8 cellular contexts compared by ENCODE assay signal in the genomic region with DNA sequence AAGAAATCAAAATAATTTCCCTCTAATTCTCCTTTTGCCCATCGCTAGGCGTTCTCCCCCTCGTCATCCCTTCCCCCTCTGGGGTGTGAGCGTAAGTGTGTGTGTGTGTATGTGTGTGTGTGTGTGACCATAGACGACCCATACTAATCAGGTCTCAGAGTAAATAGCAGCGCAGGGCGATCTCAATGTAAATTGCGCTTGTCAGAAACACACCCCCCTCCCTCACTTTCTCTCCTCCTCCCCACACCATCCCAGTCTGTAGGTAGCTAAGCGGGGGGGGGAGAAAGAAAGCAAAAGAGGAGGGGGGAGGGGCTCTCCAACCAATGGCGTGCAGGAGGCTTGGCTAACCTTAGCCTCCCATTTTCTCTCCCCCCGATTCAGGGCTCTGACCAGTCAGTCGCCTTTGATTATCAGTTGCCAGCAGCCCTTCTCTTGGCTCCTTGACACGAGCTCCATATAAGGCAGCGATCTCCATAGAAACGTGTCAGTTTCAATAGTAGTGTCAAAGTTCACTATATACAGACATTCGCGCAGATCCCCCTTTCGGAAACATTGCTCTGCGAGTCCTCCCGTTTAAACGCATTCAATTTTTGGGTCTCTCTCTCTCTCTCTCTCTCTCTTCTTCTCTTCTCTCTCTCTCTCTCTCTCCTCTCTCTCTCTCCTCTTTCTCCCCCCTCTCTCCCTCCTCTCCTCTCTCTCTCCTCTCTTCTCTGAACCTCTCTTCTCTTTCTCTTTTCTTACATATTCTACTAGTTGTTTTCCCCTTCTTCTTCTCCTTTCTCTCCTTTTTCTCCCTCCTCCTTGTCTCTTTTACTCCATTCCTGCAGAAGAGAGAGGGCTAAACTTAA. TPM values are rescaled to one million over a fixed set of nuclear protein-coding genes. Genes with fewer than 3 reads are reported as not detected.
DNase-seq lines count a peak whose midpoint lies in the region; ATAC-seq, FAIRE-seq and TF ChIP-seq lines count a peak whose summit lies in the region.

A gene (plus strand): TSS at position 546 of the 848 bp plus-strand sequence. CDS start 1,802 bp downstream, outside the sequence.

- in situ Hi-C loops in KBM-7 (cut with MboI; ENCODE audit: low pct_unique_long_range_greater_than_20kb, low sequenced_read_pairs) (loop anchor here (25.0 kb wide), 2 partner anchors 204 to 329 kb away; no protein-coding TSS in a partner anchor), Panc1 (cut with HindIII; ENCODE audit: low pct_unique_long_range_greater_than_20kb, low sequenced_read_pairs) (no loop called here)

- POLR2A ChIA-PET in Panc1 (lab: Charles Lee) = interaction anchor here (0.6 to 1.6 kb wide), 12 partner anchors 9 to 674 kb away, joined by 3 to 16 read pairs (median 6); no protein-coding TSS in a partner anchor

- H3K4me3 ChIP-seq in Panc1 (ENCODE audit: low read depth in 2 of 2, low read length in 2 of 2) = peak within 1 kb of the TSS; percentile 68 to 71
- peak within 1 kb of the TSS; percentile 68 for H3K4me3 ChIP-seq in coronary artery
- peak within 1 kb of the TSS; percentile 59 for H3K4me3 ChIP-seq in lower lobe of right lung
- H3K4me3 ChIP-seq in tibial nerve = peak within 1 kb of the TSS; percentile 58 to 94 (median 72)

- no peak for TF ChIP-seq CTCF in Panc1 (IDR thresholded peaks at IDR 0.05)
- peak; percentile 98 for TF ChIP-seq CTCF in coronary artery (IDR thresholded peaks at IDR 0.05)
- no peak for TF ChIP-seq CTCF in lower lobe of right lung (IDR thresholded peaks at IDR 0.05)
- peak; percentile 8 to 100 (median 100) for TF ChIP-seq CTCF in tibial nerve (IDR thresholded peaks at IDR 0.05)

- CTCF ChIA-PET in Panc1 (lab: Charles Lee) = interaction anchor here (0.6 to 0.7 kb wide), 2 partner anchors 23 to 1653 kb away, joined by 5 to 12 read pairs; no protein-coding TSS in a partner anchor

- no peaks in the 10 kb centered on the region for H3K27me3 ChIP-seq in Panc1 (ENCODE audit: control insufficient read depth, insufficient read depth, low read length)
- peaks cover 77% of the 10 kb centered on the region for H3K27me3 ChIP-seq in lower lobe of right lung (ENCODE audit: low read depth)
- H3K27me3 ChIP-seq in tibial nerve = peaks cover 0 to 14% of the 10 kb centered on the region in 2 donors

- H3K9me3 ChIP-seq in ES-I3 (ENCODE audit: control insufficient read depth, insufficient read depth, low read length) (no peaks in the 10 kb centered on the region), Panc1 (ENCODE audit: control insufficient read depth, insufficient read depth, low read depth, low read length) (no peaks in the 10 kb centered on the region), lower lobe of right lung (no peaks in the 10 kb centered on the region), tibial nerve (no peaks in the 10 kb centered on the region)

- peak within 1 kb of the TSS; percentile 19; the same call in 1 of the 2 replicates for H3K9ac ChIP-seq in ES-I3 (ENCODE audit: low read depth, low read length)

- intact Hi-C loops in Panc1 (cut with micrococcal nuclease; ENCODE audit: unreplicated experiment) (loop anchor here (10.0 kb wide), 1 partner anchor 1938 kb away; no protein-coding TSS in a partner anchor), lower lobe of right lung (cut with DNase I) (loop anchor here (10.0 kb wide), 1 partner anchor 332 kb away; no protein-coding TSS in a partner anchor)

- 2 to 4% methylated on average over 21 of the region's 21 CpGs for WGBS in tibial nerve, 2 donors

- H3K36me3 ChIP-seq in ES-I3 (ENCODE audit: insufficient read depth, low read length) = no peaks in the 10 kb centered on the region
- H3K36me3 ChIP-seq in Panc1 (ENCODE audit: control insufficient read depth, insufficient read depth, low read length) = peaks cover 5% of the 10 kb centered on the region; the same call in 1 of the 2 replicates
- no peaks in the 10 kb centered on the region for H3K36me3 ChIP-seq in lower lobe of right lung
- peaks cover 0 to 6% (median 0%) of the 10 kb centered on the region in 3 donors for H3K36me3 ChIP-seq in tibial nerve

- peak in 1 of 2 donors; percentile 87 for TF ChIP-seq EP300 in tibial nerve (IDR thresholded peaks at IDR 0.05)

- FAIRE-seq in GM12891 (lab: Jason Lieb, UNC) = no peak

- peak within 1 kb of the TSS; percentile 94 for H3K27ac ChIP-seq in Panc1 (ENCODE audit: low read length)
- H3K27ac ChIP-seq in coronary artery = peak within 1 kb of the TSS in 1 of 2 donors; percentile 48
- peak within 1 kb of the TSS; percentile 80 for H3K27ac ChIP-seq in lower lobe of right lung
- H3K27ac ChIP-seq in tibial nerve = peak within 1 kb of the TSS; percentile 84 to 95 (median 86)

- peaks cover 4% of the 10 kb centered on the region; the same call in 1 of the 2 replicates for H3K4me1 ChIP-seq in ES-I3 (ENCODE audit: insufficient read depth, low read length)
- peaks cover 16% of the 10 kb centered on the region for H3K4me1 ChIP-seq in Panc1 (ENCODE audit: control insufficient read depth, insufficient read depth, low read length)
- peaks cover 41% of the 10 kb centered on the region for H3K4me1 ChIP-seq in lower lobe of right lung
- H3K4me1 ChIP-seq in tibial nerve = peaks cover 0 to 15% (median 4%) of the 10 kb centered on the region in 4 donors

- BruUV-seq in Panc1 (replicated peaks; lab: Mats Ljungman, UMichigan) = no TSS peak

- DNase-seq in KBM-7 = peak; percentile 91
- no peak for DNase-seq in Panc1 (ENCODE audit: low read depth, low spot score)
- DNase-seq in coronary artery (ENCODE audit: low spot score) = no peak
- peak; percentile 52 for DNase-seq in lower lobe of right lung
- peak; percentile 81 to 91 for DNase-seq in tibial nerve (ENCODE audit: low spot score in 2 of 2)
- no peak for DNase-seq in GM12891 (ENCODE audit: insufficient read length, low spot score)

- TF ChIP-seq POLR2A in tibial nerve (IDR thresholded peaks at IDR 0.05) = peak; percentile 55 to 57
- no peak for TF ChIP-seq POLR2A in GM12891 (IDR thresholded peaks at IDR 0.05; ENCODE audit: low read depth, low read length)

- ATAC-seq in Panc1 = peak; percentile 56
- peak; percentile 34 to 52 for ATAC-seq in lower lobe of right lung
- no peak for ATAC-seq in HG02588 (IDR thresholded peaks at IDR 0.05; ENCODE audit: unreplicated experiment)

TF ChIP-seq in GM12891, 5 proteins besides CTCF, POLR2A, EP300 and RAD21:
- TF ChIP-seq PAX5 (IDR thresholded peaks at IDR 0.05; ENCODE audit: insufficient read depth, low read length, severe bottlenecking) = no peak
- TF ChIP-seq SPI1 (IDR thresholded peaks at IDR 0.05; ENCODE audit: low read depth, low read length) = no peak
- no peak for TF ChIP-seq TAF1 (IDR thresholded peaks at IDR 0.05; ENCODE audit: low read depth, low read length)
- no peak for TF ChIP-seq POLR2AphosphoS5 (IDR thresholded peaks at IDR 0.05; ENCODE audit: low read depth, low read length)
- TF ChIP-seq POU2F2 (IDR thresholded peaks at IDR 0.05; ENCODE audit: low read depth, low read length) = no peak

RNA-seq across cellular contexts. Expression of the gene that starts here (rescaled TPM):
- total RNA-seq in Panc1 (2021; ENCODE audit: unreplicated experiment) (49.5 TPM), lower lobe of right lung (42.6 TPM), tibial nerve (10 to 100 TPM; 64.9 to 81.3 (median 67.6) TPM)
- polyA plus RNA-seq in Panc1 (2012; ENCODE audit: insufficient read length) = 115 TPM
- not detected for polyA plus RNA-seq in GM12891 (2012; ENCODE audit: low read depth, missing spikeins)

Comparison
In these comparisons a context has a peak if more than half of its experiments do, and no peak if none do; other contexts are left out.
1. DNase-seq: peak in KBM-7 (single experiment), lower lobe of right lung (single experiment) and tibial nerve (2 of 2); none in Panc1 (single experiment), coronary artery (single experiment) and GM12891 (single experiment).
2. CTCF ChIP-seq: peak in coronary artery (single experiment) and tibial nerve (5 of 5); none in Panc1 (single experiment) and lower lobe of right lung (single experiment).
3. Peak in every context shown above with its lines, with median percentiles within 50 percentile points of each other: H3K4me3 ChIP-seq.